Comparison of ENCODE assay signal across 30 cellular contexts in genomic region chr21:37206531-37206930, GRCh38.
A peak's percentile ranks its signal among the peaks of the same experiment; 100 is the strongest.
DNase-seq lines count a peak whose midpoint lies in the region; ATAC-seq, FAIRE-seq and TF ChIP-seq lines count a peak whose summit lies in the region.
"Had no signal": no experiment of that assay in that cellular context is flagged by ENCODE, and none has a peak within 500 bp of the region (broad histone marks: within the 10 kb centered on the region; RNA-seq: fewer than 3 reads in every experiment).

No MANE protein-coding gene starts in this region.

- H3K4me3 ChIP-seq in heart left ventricle (no peak overlapping the region), skeletal muscle tissue (ENCODE audit: low read length in 3 of 3) (no peak overlapping the region)
- H3K4me3 ChIP-seq: cardiac muscle cell, esophagus muscularis mucosa, K562, MG63, PC-9, right lobe of liver, transverse colon had no signal

- no peaks in the 10 kb centered on the region for H3K9me3 Mint-ChIP-seq in central memory CD8-positive, alpha-beta T cell
- H3K9me3 Mint-ChIP-seq: CD8-positive, alpha-beta memory T cell; memory B cell had no signal

- H3K27me3 ChIP-seq in heart left ventricle (no peaks in the 10 kb centered on the region), skeletal muscle tissue (ENCODE audit: control insufficient read depth in 3 of 3, insufficient read depth in 3 of 3, low read length in 3 of 3) (no peaks in the 10 kb centered on the region)
- H3K27me3 ChIP-seq: cardiac muscle cell, esophagus muscularis mucosa, foreskin keratinocyte, MG63, right lobe of liver, transverse colon had no signal

- TF ChIP-seq POLR2A in heart left ventricle (IDR thresholded peaks at IDR 0.05) = no peak
- no peak for TF ChIP-seq POLR2A in GM12892 (IDR thresholded peaks at IDR 0.05; ENCODE audit: low read depth, low read length)

- peak; percentile 70 for FAIRE-seq in GM12892 (lab: Jason Lieb, UNC)
- FAIRE-seq: K562 had no signal

- H3K4me1 ChIP-seq in heart left ventricle (peaks cover 0 to 35% (median 22%) of the 10 kb centered on the region in 12 donors), skeletal muscle tissue (ENCODE audit: control insufficient read depth in 3 of 3, insufficient read depth in 3 of 3, low read length in 3 of 3) (peaks cover 25 to 43% (median 38%) of the 10 kb centered on the region in 3 donors)
- H3K4me1 ChIP-seq: foreskin keratinocyte, parathyroid adenoma, right lobe of liver had no signal

- TF ChIP-seq CTCF in heart left ventricle (IDR thresholded peaks at IDR 0.05) = no peak

- intact Hi-C loops in heart left ventricle (cut with DNase I) (loop anchor here in 2 of 10 donors (10.0 kb wide), 2 partner anchors 358 to 808 kb away; no protein-coding TSS in a partner anchor), left cardiac atrium (cut with DNase I) (loop anchor here in 1 of 2 donors (5.0 kb wide), 1 partner anchor 161 kb away; the partner anchor contains the start of gene DYRK1A)

- peak overlapping the region in 2 of 3 donors; percentile 68 to 86 for H3K9ac ChIP-seq in skeletal muscle tissue (ENCODE audit: low read depth in 1 of 3, low read length in 3 of 3)
- H3K9ac ChIP-seq: parathyroid adenoma had no signal

- 81 to 92% (median 89%) methylated on average over 7 of the region's 7 CpGs for WGBS in heart left ventricle, 4 donors

- no peak overlapping the region for H3K4me3 Mint-ChIP-seq in central memory CD8-positive, alpha-beta T cell
- H3K4me3 Mint-ChIP-seq: activated CD8-positive, alpha-beta T cell treated with anti-CD3 and anti-CD28 coated beads for 36 hours; CD8-positive, alpha-beta memory T cell; memory B cell; T-helper 17 cell had no signal

- no peaks in the 10 kb centered on the region for H3K4me1 Mint-ChIP-seq in central memory CD8-positive, alpha-beta T cell

- H3K36me3 Mint-ChIP-seq in central memory CD8-positive, alpha-beta T cell (ENCODE audit: insufficient read depth) = peaks cover 17% of the 10 kb centered on the region

- H3K27me3 Mint-ChIP-seq in central memory CD8-positive, alpha-beta T cell = no peaks in the 10 kb centered on the region
- H3K27me3 Mint-ChIP-seq: activated CD8-positive, alpha-beta T cell treated with anti-CD3 and anti-CD28 coated beads for 36 hours; CD8-positive, alpha-beta memory T cell; memory B cell; T-helper 17 cell had no signal

- H3K36me3 ChIP-seq in heart left ventricle (peaks cover 0 to 23% (median 18%) of the 10 kb centered on the region in 9 donors), skeletal muscle tissue (ENCODE audit: control insufficient read depth in 3 of 3, insufficient read depth in 3 of 3, low read length in 3 of 3) (peaks cover 6 to 15% (median 9%) of the 10 kb centered on the region in 3 donors)

- H3K27ac Mint-ChIP-seq in central memory CD8-positive, alpha-beta T cell (ENCODE audit: low read depth) = peak overlapping the region; percentile 47
- H3K27ac Mint-ChIP-seq: activated CD8-positive, alpha-beta T cell treated with anti-CD3 and anti-CD28 coated beads for 36 hours; T-helper 17 cell had no signal

- no peaks in the 10 kb centered on the region for H3K9me3 ChIP-seq in heart left ventricle
- H3K9me3 ChIP-seq in skeletal muscle tissue (ENCODE audit: control insufficient read depth in 3 of 3, low read length in 3 of 3) = no peaks in the 10 kb centered on the region
- H3K9me3 ChIP-seq: MG63, right lobe of liver had no signal

- ATAC-seq in heart left ventricle = no peak
- no peak for ATAC-seq in left cardiac atrium
- ATAC-seq in central memory CD8-positive, alpha-beta T cell (replicated peaks; ENCODE audit: extremely low read depth, poor library complexity, severe bottlenecking) = no peak
- no peak for ATAC-seq in stimulated activated naive CD8-positive, alpha-beta T cell treated with anti-CD3 and anti-CD28 coated beads, Interleukin-15, Interleukin-2, amounts not matched to agents 100 U/mL and 50 U/mL, for 24 hours
- no peak for ATAC-seq in GM18870 (IDR thresholded peaks at IDR 0.05; ENCODE audit: unreplicated experiment)
- ATAC-seq: activated CD8-positive, alpha-beta T cell treated with anti-CD3 and anti-CD28 coated beads for 36 hours; T-helper 17 cell had no signal

- DNase-seq in heart left ventricle (no peak), left cardiac atrium (no peak), GM12892 (ENCODE audit: insufficient read length) (no peak)
- no peak for DNase-seq in central memory CD8-positive, alpha-beta T cell (ENCODE audit: low spot score in 2 of 2)
- no peak for DNase-seq in stimulated activated naive CD8-positive, alpha-beta T cell treated with anti-CD3 and anti-CD28 coated beads, Interleukin-15, Interleukin-2, amounts not matched to agents 100 U/mL and 50 U/mL, for 24 hours
- no peak for DNase-seq in effector CD8-positive, alpha-beta T cell (lab: John Stamatoyannopoulos, UW)
- DNase-seq: activated CD4-positive, alpha-beta T cell treated with anti-CD3 and anti-CD28 coated beads for 1 hour; activated CD8-positive, alpha-beta T cell treated with anti-CD3 and anti-CD28 coated beads for 36 hours; activated effector memory CD4-positive, alpha-beta T cell treated with Interleukin-2 at 50 U/mL for 16 hours; AML-193; CD8-positive, alpha-beta memory T cell; EL; foreskin keratinocyte; HCEC 1CT; hippocampal formation; NCI-H1105; NCI-H2029 treated with DMSO at 0.1 percent for 48 hours; NCI-H524; PC-9; right lobe of liver; T-helper 17 cell; transverse colon had no signal

- peak overlapping the region; percentile 68 to 96 (median 88) for H3K27ac ChIP-seq in heart left ventricle
- peak overlapping the region; percentile 91 for H3K27ac ChIP-seq in skeletal muscle tissue (ENCODE audit: low read depth, low read length)
- H3K27ac ChIP-seq: foreskin keratinocyte, parathyroid adenoma, PC-9, right lobe of liver, transverse colon had no signal
